2 cellular contexts compared by ENCODE assay signal in the genomic region with DNA sequence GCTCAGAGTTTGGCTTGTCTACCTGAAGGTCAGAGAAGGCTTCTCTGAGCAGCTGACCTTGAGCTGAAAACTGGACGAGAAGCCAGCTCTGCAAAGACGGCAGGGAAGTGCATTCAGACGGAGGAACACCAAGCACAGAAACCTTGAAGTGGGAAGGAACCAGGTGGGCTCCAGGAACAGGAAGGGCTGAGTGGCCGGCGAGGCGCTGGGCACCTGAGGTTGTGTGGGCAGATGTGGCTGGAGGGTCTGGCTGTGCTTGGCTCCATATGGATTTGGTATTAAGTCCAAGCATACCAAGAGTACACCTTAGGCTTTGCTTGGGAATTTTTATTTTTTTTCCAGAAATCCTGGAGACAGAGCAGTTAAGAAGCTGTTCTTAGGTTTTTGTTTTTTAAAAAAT.
TF ChIP-seq lines count a peak whose summit lies in the region.

No MANE protein-coding gene starts in this region.

TF ChIP-seq in IMR-90, 13 proteins besides CTCF, POLR2A, EP300 and RAD21:
- no peak for TF ChIP-seq MAFK (IDR thresholded peaks at IDR 0.05; ENCODE audit: low read depth, low read length)
- no peak for TF ChIP-seq FOS (IDR thresholded peaks at IDR 0.05; ENCODE audit: low read depth, low read length)
- TF ChIP-seq SMC3 (IDR thresholded peaks at IDR 0.05; ENCODE audit: low read depth, low read length): no peak
- no peak for TF ChIP-seq RFX5 (IDR thresholded peaks at IDR 0.05; ENCODE audit: low read depth, low read length)
- TF ChIP-seq, protein P1, sequence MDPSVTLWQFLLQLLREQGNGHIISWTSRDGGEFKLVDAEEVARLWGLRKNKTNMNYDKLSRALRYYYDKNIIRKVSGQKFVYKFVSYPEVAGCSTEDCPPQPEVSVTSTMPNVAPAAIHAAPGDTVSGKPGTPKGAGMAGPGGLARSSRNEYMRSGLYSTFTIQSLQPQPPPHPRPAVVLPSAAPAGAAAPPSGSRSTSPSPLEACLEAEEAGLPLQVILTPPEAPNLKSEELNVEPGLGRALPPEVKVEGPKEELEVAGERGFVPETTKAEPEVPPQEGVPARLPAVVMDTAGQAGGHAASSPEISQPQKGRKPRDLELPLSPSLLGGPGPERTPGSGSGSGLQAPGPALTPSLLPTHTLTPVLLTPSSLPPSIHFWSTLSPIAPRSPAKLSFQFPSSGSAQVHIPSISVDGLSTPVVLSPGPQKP (IDR thresholded peaks at IDR 0.05; ENCODE audit: borderline replicate concordance, low read depth, low read length): no peak
- no peak for TF ChIP-seq NFE2L2 (IDR thresholded peaks at IDR 0.05; ENCODE audit: low read depth, low read length)
- no peak for TF ChIP-seq MXI1 (IDR thresholded peaks at IDR 0.05; ENCODE audit: borderline replicate concordance, low read depth, low read length)
- TF ChIP-seq, protein P2, sequence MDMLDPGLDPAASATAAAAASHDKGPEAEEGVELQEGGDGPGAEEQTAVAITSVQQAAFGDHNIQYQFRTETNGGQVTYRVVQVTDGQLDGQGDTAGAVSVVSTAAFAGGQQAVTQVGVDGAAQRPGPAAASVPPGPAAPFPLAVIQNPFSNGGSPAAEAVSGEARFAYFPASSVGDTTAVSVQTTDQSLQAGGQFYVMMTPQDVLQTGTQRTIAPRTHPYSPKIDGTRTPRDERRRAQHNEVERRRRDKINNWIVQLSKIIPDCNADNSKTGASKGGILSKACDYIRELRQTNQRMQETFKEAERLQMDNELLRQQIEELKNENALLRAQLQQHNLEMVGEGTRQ (IDR thresholded peaks at IDR 0.05; ENCODE audit: low read depth, low read length): no peak
- TF ChIP-seq MAZ (IDR thresholded peaks at IDR 0.05; ENCODE audit: borderline replicate concordance, low read depth, low read length): no peak
- TF ChIP-seq CEBPB (IDR thresholded peaks at IDR 0.05; ENCODE audit: low read depth, low read length): no peak
- no peak for TF ChIP-seq CHD1 (IDR thresholded peaks at IDR 0.05; ENCODE audit: low read depth, low read length)
- TF ChIP-seq RCOR1 (IDR thresholded peaks at IDR 0.05; ENCODE audit: insufficient replicate concordance, low read length): no peak
- TF ChIP-seq BHLHE40 (IDR thresholded peaks at IDR 0.05; ENCODE audit: low read depth, low read length): no peak

TF ChIP-seq in K562, 482 proteins besides CTCF, POLR2A, EP300 and RAD21:
- TF ChIP-seq ESRRB (CRISPR knock-in tag; IDR thresholded peaks at IDR 0.05; ENCODE audit: borderline replicate concordance): no peak
- no peak for TF ChIP-seq CREM (IDR thresholded peaks at IDR 0.05; ENCODE audit: low read depth)
- no peak for TF ChIP-seq FOXP1 (CRISPR knock-in tag; IDR thresholded peaks at IDR 0.05)
- TF ChIP-seq XRCC5 (IDR thresholded peaks at IDR 0.05; ENCODE audit: low read depth, low read length): no peak
